In genomic region chr3:136109499-136109898, GRCh38 we compare ENCODE assay signal across 13 cellular contexts.
DNase-seq lines count a peak whose midpoint lies in the region; ATAC-seq lines count a peak whose summit lies in the region.
"Had no signal": no experiment of that assay in that cellular context is flagged by ENCODE, and none has a peak within 500 bp of the region (broad histone marks: within the 10 kb centered on the region; RNA-seq: fewer than 3 reads in every experiment).

No MANE protein-coding gene starts in this region.

- POLR2A ChIA-PET in naive thymus-derived CD4-positive, alpha-beta T cell (lab: Charles Lee) = no interaction called here

- H3K27ac ChIP-seq in naive thymus-derived CD4-positive, alpha-beta T cell (ENCODE audit: low read depth, low read length) = no peak overlapping the region

- H3K27me3 ChIP-seq in naive thymus-derived CD4-positive, alpha-beta T cell (ENCODE audit: control insufficient read depth in 2 of 2, insufficient read depth in 2 of 2, low read length in 2 of 2) = no peaks in the 10 kb centered on the region

- H3K27ac Mint-ChIP-seq in activated naive CD4-positive, alpha-beta T cell treated with anti-CD3 and anti-CD28 coated beads, Interleukin-2, amount 50 U/mL, for 72 hours = no peak overlapping the region
- no peak overlapping the region for H3K27ac Mint-ChIP-seq in activated naive CD4-positive, alpha-beta T cell treated with anti-CD3 and anti-CD28 coated beads, Interleukin-2, amount 10 ng/mL, durations not matched to agents 7 days and 5 days
- H3K27ac Mint-ChIP-seq in naive thymus-derived CD4-positive, alpha-beta T cell = no peak overlapping the region

- H3K4me1 ChIP-seq in naive thymus-derived CD4-positive, alpha-beta T cell (ENCODE audit: control insufficient read depth in 2 of 2, insufficient read depth in 2 of 2, low read length in 2 of 2) = no peaks in the 10 kb centered on the region

- CTCF ChIA-PET in activated naive CD4-positive, alpha-beta T cell treated with anti-CD3 and anti-CD28 coated beads, Interleukin-2, amount 10 ng/mL, durations not matched to agents 7 days and 5 days (lab: Charles Lee) = interaction anchor here (1.0 kb wide), 1 partner anchor 18 kb away, joined by 3 read pairs; no protein-coding TSS in a partner anchor
- CTCF ChIA-PET in naive thymus-derived CD4-positive, alpha-beta T cell (lab: Charles Lee) = no interaction called here

- H3K4me1 Mint-ChIP-seq in activated naive CD4-positive, alpha-beta T cell treated with anti-CD3 and anti-CD28 coated beads, Interleukin-2, amount 10 ng/mL, durations not matched to agents 7 days and 5 days = peaks cover 19% of the 10 kb centered on the region
- H3K4me1 Mint-ChIP-seq in naive thymus-derived CD4-positive, alpha-beta T cell = peaks cover 0 to 18% (median 11%) of the 10 kb centered on the region in 7 donors
- H3K4me1 Mint-ChIP-seq: central memory CD8-positive, alpha-beta T cell had no signal

- H3K9me3 ChIP-seq in naive thymus-derived CD4-positive, alpha-beta T cell (ENCODE audit: control insufficient read depth in 2 of 3, low read length in 3 of 3) = no peaks in the 10 kb centered on the region

- intact Hi-C loops in naive thymus-derived CD4-positive, alpha-beta T cell (cut with micrococcal nuclease) = loop anchor here in 1 of 2 donors (2.0 kb wide), 1 partner anchor 19 kb away; no protein-coding TSS in a partner anchor
- intact Hi-C loops in posterior vena cava (cut with DNase I) = no loop called here

- H3K36me3 ChIP-seq in naive thymus-derived CD4-positive, alpha-beta T cell (ENCODE audit: control insufficient read depth in 2 of 3, insufficient read depth in 3 of 3, low read length in 3 of 3) = no peaks in the 10 kb centered on the region

- no peaks in the 10 kb centered on the region for H3K9me3 Mint-ChIP-seq in activated naive CD4-positive, alpha-beta T cell treated with anti-CD3 and anti-CD28 coated beads, Interleukin-2, amount 50 U/mL, for 72 hours
- no peaks in the 10 kb centered on the region for H3K9me3 Mint-ChIP-seq in activated naive CD4-positive, alpha-beta T cell treated with anti-CD3 and anti-CD28 coated beads, Interleukin-2, amount 10 ng/mL, durations not matched to agents 7 days and 5 days
- peaks cover 0 to 2% (median 0%) of the 10 kb centered on the region in 11 donors for H3K9me3 Mint-ChIP-seq in naive thymus-derived CD4-positive, alpha-beta T cell
- H3K9me3 Mint-ChIP-seq: central memory CD8-positive, alpha-beta T cell had no signal

- peak; percentile 63 to 86 for ATAC-seq in activated naive CD4-positive, alpha-beta T cell treated with anti-CD3 and anti-CD28 coated beads, Interleukin-2, amount 50 U/mL, for 72 hours
- ATAC-seq in GM21737 (IDR thresholded peaks at IDR 0.05; ENCODE audit: unreplicated experiment) (peak; percentile 96), HG03175 (IDR thresholded peaks at IDR 0.05; ENCODE audit: unreplicated experiment) (peak; percentile 98)
- ATAC-seq in naive thymus-derived CD4-positive, alpha-beta T cell = no peak
- ATAC-seq: HCT116 had no signal

- H3K36me3 Mint-ChIP-seq in activated naive CD4-positive, alpha-beta T cell treated with anti-CD3 and anti-CD28 coated beads, Interleukin-2, amount 50 U/mL, for 72 hours = no peaks in the 10 kb centered on the region
- H3K36me3 Mint-ChIP-seq in activated naive CD4-positive, alpha-beta T cell treated with anti-CD3 and anti-CD28 coated beads, Interleukin-2, amount 10 ng/mL, durations not matched to agents 7 days and 5 days = no peaks in the 10 kb centered on the region
- H3K36me3 Mint-ChIP-seq in naive thymus-derived CD4-positive, alpha-beta T cell = peaks cover 0 to 36% (median 5%) of the 10 kb centered on the region in 5 donors

- peaks cover 11% of the 10 kb centered on the region for H3K27me3 Mint-ChIP-seq in activated naive CD4-positive, alpha-beta T cell treated with anti-CD3 and anti-CD28 coated beads, Interleukin-2, amount 10 ng/mL, durations not matched to agents 7 days and 5 days
- H3K27me3 Mint-ChIP-seq in naive thymus-derived CD4-positive, alpha-beta T cell = peaks cover 0 to 20% (median 0%) of the 10 kb centered on the region in 5 donors
- H3K27me3 Mint-ChIP-seq: central memory CD8-positive, alpha-beta T cell had no signal

- no peak overlapping the region for H3K4me3 ChIP-seq in naive thymus-derived CD4-positive, alpha-beta T cell (ENCODE audit: low read length)

- H3K4me3 Mint-ChIP-seq in activated naive CD4-positive, alpha-beta T cell treated with anti-CD3 and anti-CD28 coated beads, Interleukin-2, amount 10 ng/mL, durations not matched to agents 7 days and 5 days = no peak overlapping the region
- no peak overlapping the region for H3K4me3 Mint-ChIP-seq in naive thymus-derived CD4-positive, alpha-beta T cell
- H3K4me3 Mint-ChIP-seq: central memory CD8-positive, alpha-beta T cell had no signal

- no peak for DNase-seq in activated naive CD4-positive, alpha-beta T cell treated with anti-CD3 and anti-CD28 coated beads, Interleukin-2, amount 50 U/mL, for 72 hours (ENCODE audit: low spot score in 2 of 2)
- DNase-seq in activated naive CD4-positive, alpha-beta T cell treated with anti-CD3 and anti-CD28 coated beads, Interleukin-2, amount 10 ng/mL, durations not matched to agents 7 days and 5 days = no peak
- DNase-seq in cerebellar cortex (ENCODE audit: low spot score) (no peak), posterior vena cava (ENCODE audit: low spot score) (no peak)
- DNase-seq in naive thymus-derived CD4-positive, alpha-beta T cell = no peak
- no peak for DNase-seq in stimulated activated naive CD4-positive, alpha-beta T cell treated with Interleukin-2 at 50 U/mL for 16 hours (lab: John Stamatoyannopoulos, UW)
- DNase-seq: activated T-cell treated with anti-CD3 and anti-CD28 coated beads for 4 hours, kidney glomerular epithelial cell, T1000 had no signal
